ENCODE assay signal across 8 cellular contexts in the genomic region with DNA sequence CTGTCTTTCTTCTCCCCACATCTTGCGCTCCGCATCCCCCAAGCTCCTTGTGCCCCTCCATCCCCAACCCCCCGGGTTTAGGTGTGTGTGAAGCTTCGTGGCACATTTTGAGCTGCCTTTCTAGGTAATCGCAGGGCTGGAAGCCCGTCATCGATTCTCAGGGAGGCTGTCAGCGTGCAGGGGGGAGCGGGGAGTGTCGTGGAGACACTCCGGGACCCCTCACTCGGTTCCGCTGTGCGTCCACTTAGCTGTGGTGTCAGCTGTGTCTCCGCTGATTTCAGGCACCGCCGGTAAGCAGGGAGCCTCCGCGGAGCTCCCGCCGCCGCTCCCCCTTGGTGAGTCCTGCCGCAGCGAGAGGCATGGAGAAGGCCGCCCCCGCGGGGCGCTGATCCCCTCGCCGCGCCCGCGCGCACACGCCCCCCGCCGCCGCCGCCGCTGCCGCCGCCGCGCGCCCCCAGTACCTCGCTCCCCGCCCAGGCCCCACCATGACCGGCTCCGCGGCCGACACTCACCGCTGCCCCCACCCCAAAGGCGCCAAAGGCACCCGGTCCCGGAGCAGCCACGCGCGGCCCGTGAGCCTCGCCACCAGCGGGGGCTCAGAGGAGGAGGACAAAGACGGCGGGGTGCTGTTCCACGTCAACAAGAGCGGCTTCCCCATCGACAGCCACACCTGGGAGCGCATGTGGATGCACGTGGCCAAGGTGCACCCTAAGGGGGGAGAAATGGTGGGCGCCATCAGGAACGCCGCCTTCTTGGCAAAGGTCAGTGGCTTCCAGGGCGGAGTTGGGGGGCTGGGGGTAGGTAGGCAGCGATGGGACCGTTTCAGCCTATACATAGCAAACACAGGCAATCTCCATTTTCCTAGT. TPM values are rescaled to one million over a fixed set of nuclear protein-coding genes. Genes with fewer than 3 reads are reported as not detected.
DNase-seq lines count a peak whose midpoint lies in the region; ATAC-seq and TF ChIP-seq lines count a peak whose summit lies in the region.

No MANE protein-coding gene starts in this region.

- peaks cover 45% of the 10 kb centered on the region for H4K20me1 ChIP-seq in GM23338 (replicated peaks; ENCODE audit: insufficient read depth)

- H3K4me3 Mint-ChIP-seq in GM23338 (peak overlapping the region; percentile 80), immature natural killer cell (peak overlapping the region; percentile 71 to 80 (median 75))
- H3K4me3 Mint-ChIP-seq in activated naive CD8-positive, alpha-beta T cell = peak overlapping the region; percentile 79

- intact Hi-C loops in testis (cut with DNase I; ENCODE audit: low total_unique reads) = no loop called here

- TF ChIP-seq CTCF in C4-2B (conservative IDR thresholded peaks at IDR 0.05) = no peak
- TF ChIP-seq CTCF in GM23338 (conservative IDR thresholded peaks at IDR 0.05; ENCODE audit: low read depth in 2 of 2) = no peak
- TF ChIP-seq CTCF in testis (IDR thresholded peaks at IDR 0.05) = no peak

- H3K27me3 ChIP-seq in GM23338 (ENCODE audit: insufficient read depth) = no peaks in the 10 kb centered on the region
- H3K27me3 ChIP-seq in testis = no peaks in the 10 kb centered on the region

- H3K4me1 ChIP-seq in GM23338 (ENCODE audit: insufficient read depth) (peaks cover 56% of the 10 kb centered on the region), testis (peaks cover 3% of the 10 kb centered on the region)

- H3F3A ChIP-seq in GM23338 (replicated peaks; ENCODE audit: low read depth) = peaks cover 30% of the 10 kb centered on the region

- H3K36me3 Mint-ChIP-seq in GM23338 (ENCODE audit: low read depth) = peaks cover 63% of the 10 kb centered on the region
- H3K36me3 Mint-ChIP-seq in activated naive CD8-positive, alpha-beta T cell = no peaks in the 10 kb centered on the region
- H3K36me3 Mint-ChIP-seq in immature natural killer cell = no peaks in the 10 kb centered on the region

- H3K36me3 ChIP-seq in GM23338 (ENCODE audit: insufficient read depth) (peaks cover 46% of the 10 kb centered on the region), testis (ENCODE audit: low read depth, missing control alignments) (no peaks in the 10 kb centered on the region)

- DNase-seq in GM23338 (ENCODE audit: low spot score) (no peak), immature natural killer cell (no peak), testis (no peak), kidney tubule cell (ENCODE audit: low spot score) (no peak), foreskin melanocyte (no peak)
- DNase-seq in effector CD8-positive, alpha-beta T cell (lab: John Stamatoyannopoulos, UW) = no peak

- H3K27me3 Mint-ChIP-seq in GM23338 (ENCODE audit: insufficient read depth, low read depth, poor library complexity) (peaks cover 33% of the 10 kb centered on the region), immature natural killer cell (ENCODE audit: low read depth in 3 of 3) (peaks cover 10 to 32% (median 15%) of the 10 kb centered on the region in 3 donors)
- peaks cover 29% of the 10 kb centered on the region for H3K27me3 Mint-ChIP-seq in activated naive CD8-positive, alpha-beta T cell

- TF ChIP-seq POLR2A in testis (IDR thresholded peaks at IDR 0.05) = no peak

- peaks cover 59% of the 10 kb centered on the region for H3K79me2 ChIP-seq in GM23338 (replicated peaks; ENCODE audit: insufficient read depth)

- H2AFZ ChIP-seq in GM23338 = no peak overlapping the region

- H3K27ac Mint-ChIP-seq in GM23338 (peak overlapping the region; percentile 47; the same call in 1 of the 2 replicates), immature natural killer cell (no peak overlapping the region)
- H3K27ac Mint-ChIP-seq in activated naive CD8-positive, alpha-beta T cell = no peak overlapping the region

- no peaks in the 10 kb centered on the region for H3K9me3 ChIP-seq in testis

- peak overlapping the region; percentile 99 for H3K4me3 ChIP-seq in GM23338
- peak overlapping the region; percentile 51 to 66 for H3K4me3 ChIP-seq in testis

- ATAC-seq in GM23338 = peak; percentile 3; the same call in 2 of the 3 replicates

- 0 out of 2 replicates have a peak, but pooled peaks cover 3% of the 10 kb centered on the region for H3K9me2 ChIP-seq in GM23338 (ENCODE audit: insufficient read depth)

- H3K4me1 Mint-ChIP-seq in GM23338 (peaks cover 51% of the 10 kb centered on the region), immature natural killer cell (peaks cover 11 to 13% of the 10 kb centered on the region in 2 donors)
- H3K4me1 Mint-ChIP-seq in activated naive CD8-positive, alpha-beta T cell (ENCODE audit: low read depth) = peaks cover 7% of the 10 kb centered on the region

- peak overlapping the region; percentile 53 for H3K27ac ChIP-seq in C4-2B
- peak overlapping the region; percentile 85; the same call in 1 of the 2 replicates for H3K27ac ChIP-seq in GM23338 (ENCODE audit: low read depth)
- H3K27ac ChIP-seq in testis = no peak overlapping the region

- H3K9me3 Mint-ChIP-seq in GM23338 (peaks cover 14% of the 10 kb centered on the region; the same call in 2 of the 3 replicates), immature natural killer cell (peaks cover 0 to 2% (median 0%) of the 10 kb centered on the region in 6 donors)
- H3K9me3 Mint-ChIP-seq in activated naive CD8-positive, alpha-beta T cell (ENCODE audit: low read depth) = peaks cover 8% of the 10 kb centered on the region

- WGBS in testis, 2 donors = 2 to 5% methylated on average over 34 to 62 of the region's 74 CpGs

- peak overlapping the region; percentile 85 for H3K4me2 ChIP-seq in GM23338

TF ChIP-seq in GM23338, 12 proteins besides CTCF, POLR2A, EP300 and RAD21:
- TF ChIP-seq, protein P1, sequence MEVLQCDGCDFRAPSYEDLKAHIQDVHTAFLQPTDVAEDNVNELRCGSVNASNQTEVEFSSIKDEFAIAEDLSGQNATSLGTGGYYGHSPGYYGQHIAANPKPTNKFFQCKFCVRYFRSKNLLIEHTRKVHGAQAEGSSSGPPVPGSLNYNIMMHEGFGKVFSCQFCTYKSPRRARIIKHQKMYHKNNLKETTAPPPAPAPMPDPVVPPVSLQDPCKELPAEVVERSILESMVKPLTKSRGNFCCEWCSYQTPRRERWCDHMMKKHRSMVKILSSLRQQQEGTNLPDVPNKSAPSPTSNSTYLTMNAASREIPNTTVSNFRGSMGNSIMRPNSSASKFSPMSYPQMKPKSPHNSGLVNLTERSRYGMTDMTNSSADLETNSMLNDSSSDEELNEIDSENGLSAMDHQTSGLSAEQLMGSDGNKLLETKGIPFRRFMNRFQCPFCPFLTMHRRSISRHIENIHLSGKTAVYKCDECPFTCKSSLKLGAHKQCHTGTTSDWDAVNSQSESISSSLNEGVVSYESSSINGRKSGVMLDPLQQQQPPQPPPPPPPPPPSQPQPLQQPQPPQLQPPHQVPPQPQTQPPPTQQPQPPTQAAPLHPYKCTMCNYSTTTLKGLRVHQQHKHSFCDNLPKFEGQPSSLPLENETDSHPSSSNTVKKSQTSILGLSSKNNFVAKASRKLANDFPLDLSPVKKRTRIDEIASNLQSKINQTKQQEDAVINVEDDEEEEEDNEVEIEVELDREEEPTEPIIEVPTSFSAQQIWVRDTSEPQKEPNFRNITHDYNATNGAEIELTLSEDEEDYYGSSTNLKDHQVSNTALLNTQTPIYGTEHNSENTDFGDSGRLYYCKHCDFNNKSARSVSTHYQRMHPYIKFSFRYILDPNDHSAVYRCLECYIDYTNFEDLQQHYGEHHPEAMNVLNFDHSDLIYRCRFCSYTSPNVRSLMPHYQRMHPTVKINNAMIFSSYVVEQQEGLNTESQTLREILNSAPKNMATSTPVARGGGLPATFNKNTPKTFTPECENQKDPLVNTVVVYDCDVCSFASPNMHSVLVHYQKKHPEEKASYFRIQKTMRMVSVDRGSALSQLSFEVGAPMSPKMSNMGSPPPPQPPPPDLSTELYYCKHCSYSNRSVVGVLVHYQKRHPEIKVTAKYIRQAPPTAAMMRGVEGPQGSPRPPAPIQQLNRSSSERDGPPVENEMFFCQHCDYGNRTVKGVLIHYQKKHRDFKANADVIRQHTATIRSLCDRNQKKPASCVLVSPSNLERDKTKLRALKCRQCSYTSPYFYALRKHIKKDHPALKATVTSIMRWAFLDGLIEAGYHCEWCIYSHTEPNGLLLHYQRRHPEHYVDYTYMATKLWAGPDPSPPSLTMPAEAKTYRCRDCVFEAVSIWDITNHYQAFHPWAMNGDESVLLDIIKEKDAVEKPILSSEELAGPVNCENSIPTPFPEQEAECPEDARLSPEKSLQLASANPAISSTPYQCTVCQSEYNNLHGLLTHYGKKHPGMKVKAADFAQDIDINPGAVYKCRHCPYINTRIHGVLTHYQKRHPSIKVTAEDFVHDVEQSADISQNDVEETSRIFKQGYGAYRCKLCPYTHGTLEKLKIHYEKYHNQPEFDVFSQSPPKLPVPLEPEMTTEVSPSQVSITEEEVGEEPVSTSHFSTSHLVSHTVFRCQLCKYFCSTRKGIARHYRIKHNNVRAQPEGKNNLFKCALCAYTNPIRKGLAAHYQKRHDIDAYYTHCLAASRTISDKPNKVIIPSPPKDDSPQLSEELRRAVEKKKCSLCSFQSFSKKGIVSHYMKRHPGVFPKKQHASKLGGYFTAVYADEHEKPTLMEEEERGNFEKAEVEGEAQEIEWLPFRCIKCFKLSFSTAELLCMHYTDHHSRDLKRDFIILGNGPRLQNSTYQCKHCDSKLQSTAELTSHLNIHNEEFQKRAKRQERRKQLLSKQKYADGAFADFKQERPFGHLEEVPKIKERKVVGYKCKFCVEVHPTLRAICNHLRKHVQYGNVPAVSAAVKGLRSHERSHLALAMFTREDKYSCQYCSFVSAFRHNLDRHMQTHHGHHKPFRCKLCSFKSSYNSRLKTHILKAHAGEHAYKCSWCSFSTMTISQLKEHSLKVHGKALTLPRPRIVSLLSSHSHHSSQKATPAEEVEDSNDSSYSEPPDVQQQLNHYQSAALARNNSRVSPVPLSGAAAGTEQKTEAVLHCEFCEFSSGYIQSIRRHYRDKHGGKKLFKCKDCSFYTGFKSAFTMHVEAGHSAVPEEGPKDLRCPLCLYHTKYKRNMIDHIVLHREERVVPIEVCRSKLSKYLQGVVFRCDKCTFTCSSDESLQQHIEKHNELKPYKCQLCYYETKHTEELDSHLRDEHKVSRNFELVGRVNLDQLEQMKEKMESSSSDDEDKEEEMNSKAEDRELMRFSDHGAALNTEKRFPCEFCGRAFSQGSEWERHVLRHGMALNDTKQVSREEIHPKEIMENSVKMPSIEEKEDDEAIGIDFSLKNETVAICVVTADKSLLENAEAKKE (CRISPR knock-in tag; IDR thresholded peaks at IDR 0.05) = no peak
- TF ChIP-seq ZNF331 (CRISPR knock-in tag; IDR thresholded peaks at IDR 0.05; ENCODE audit: low read depth) = no peak
- peak; percentile 34; the same call in 1 of the 2 replicates for TF ChIP-seq POLR2AphosphoS5 (IDR thresholded peaks at IDR 0.05; ENCODE audit: low read depth)
- no peak for TF ChIP-seq NANOG (IDR thresholded peaks at IDR 0.05; ENCODE audit: borderline replicate concordance)

RNA-seq across cellular contexts. Expression of a gene that starts 0.9 kb away (rescaled TPM):
- total RNA-seq in GM23338 (2014; rRNA removed; shearing (Covaris generic)) = 305 and 381 TPM in 2 replicates
- 129 and 136 TPM in 2 replicates for polyA plus RNA-seq in GM23338 (2016; fragmentation: Nextera tagmentation; extraction: Ambion mirVana)
- polyA plus RNA-seq in immature natural killer cell = under 1 TPM in 1 of 3 donors, not detected in 2; 0.49 TPM
- total RNA-seq in testis = 10 to 100 TPM in 1 of 2 donors, 1 to 10 TPM in 1; 9.5 to 30.9 TPM
- 18.0 TPM for polyA plus RNA-seq in testis (ENCODE audit: insufficient read depth, low read depth, low replicate concordance)

Comparison
In these comparisons a context has a peak if more than half of its experiments do, and no peak if none do; other contexts are left out.
1. H3K27ac ChIP-seq: peak in C4-2B (single experiment) and GM23338 (single experiment); none in testis (0 of 2).
2. RNA of a gene that starts 0.9 kb away (polyA plus RNA-seq): 129 to 136 TPM in GM23338 and 18.0 TPM in testis (single experiment); 0.49 TPM in immature natural killer cell; every median in the first group is over 10 times any median in the second.
3. Peak in every context shown above with its lines, with median percentiles within 50 percentile points of each other: H3K4me3 Mint-ChIP-seq.